Comparison of ENCODE assay signal across 8 cellular contexts in genomic region chr10:103395754-103396066, GRCh38. TPM values are rescaled to one million over a fixed set of nuclear protein-coding genes. Genes with fewer than 3 reads are reported as not detected.
DNase-seq lines count a peak whose midpoint lies in the region; ATAC-seq and TF ChIP-seq lines count a peak whose summit lies in the region.

No MANE protein-coding gene starts in this region.

- H3K9ac ChIP-seq in Loucy (ENCODE audit: low read depth, low read length, poor library complexity, severe bottlenecking), result peak overlapping the region; percentile 94

- peak overlapping the region; percentile 56 for H2AFZ ChIP-seq in Loucy (ENCODE audit: low read length)

- H3K4me3 ChIP-seq in Loucy (ENCODE audit: low read length, poor library complexity, severe bottlenecking) (peak overlapping the region; percentile 92), cardiac fibroblast (replicated peaks in 1 of 2; ENCODE audit: low read depth in 2 of 2, low read length in 2 of 2) (peak overlapping the region; percentile 90 to 97), vagina (peak overlapping the region; percentile 68 to 79)

- peaks cover 96% of the 10 kb centered on the region for H3K79me2 ChIP-seq in Loucy (ENCODE audit: insufficient read depth, low read length)

- H3K9me2 ChIP-seq in Loucy (replicated peaks; ENCODE audit: low read depth, low read length), result no peaks in the 10 kb centered on the region

- peak overlapping the region; percentile 76 for H3K27ac ChIP-seq in vagina

- H3K36me3 ChIP-seq in Loucy (ENCODE audit: insufficient read depth, low read length) (peaks cover 6% of the 10 kb centered on the region; the same call in 1 of the 2 replicates), vagina (peaks cover 0 to 39% of the 10 kb centered on the region in 2 donors)

- no peak for ATAC-seq in GM21786 (IDR thresholded peaks at IDR 0.05; ENCODE audit: unreplicated experiment)

- H3K9me3 ChIP-seq in Loucy (ENCODE audit: insufficient read depth, low read depth, low read length), result no peaks in the 10 kb centered on the region
- H3K9me3 ChIP-seq in vagina, result no peaks in the 10 kb centered on the region

- H3K4me2 ChIP-seq in Loucy (ENCODE audit: low read depth, low read length, poor library complexity, severe bottlenecking), result peak overlapping the region; percentile 74

- peaks cover 27% of the 10 kb centered on the region for H4K20me1 ChIP-seq in Loucy (ENCODE audit: insufficient read depth, low read length, poor library complexity, severe bottlenecking)

- no peaks in the 10 kb centered on the region for H3F3A ChIP-seq in Loucy (ENCODE audit: low read depth)

- intact Hi-C loops in vagina (cut with DNase I), result no loop called here

- TF ChIP-seq CTCF in Loucy (conservative IDR thresholded peaks at IDR 0.05; ENCODE audit: low read length) (no peak), cardiac fibroblast (IDR thresholded peaks at IDR 0.05; ENCODE audit: low read depth, low read length) (no peak), vagina (IDR thresholded peaks at IDR 0.05) (no peak)

- TF ChIP-seq POLR2A in vagina (IDR thresholded peaks at IDR 0.05), result no peak

- H3K4me1 ChIP-seq in Loucy (ENCODE audit: insufficient read depth, low read length, poor library complexity, severe bottlenecking) (peaks cover 56% of the 10 kb centered on the region), vagina (peaks cover 43% of the 10 kb centered on the region)

- H3K27me3 ChIP-seq in Loucy (ENCODE audit: insufficient read depth, low read length, poor library complexity, severe bottlenecking) (no peaks in the 10 kb centered on the region), vagina (no peaks in the 10 kb centered on the region)

- peak; percentile 23 for DNase-seq in EH (ENCODE audit: low read depth)
- peak; percentile 27 to 33 for DNase-seq in cardiac fibroblast (ENCODE audit: low read depth in 2 of 2)
- DNase-seq in lung microvascular endothelial cell (ENCODE audit: low read depth in 2 of 2), result peak; percentile 22 to 37
- DNase-seq in vagina (ENCODE audit: extremely low spot score in 2 of 2), result no peak
- DNase-seq in dedifferentiated amniotic fluid mesenchymal stem cell (ENCODE audit: extremely low spot score), result no peak
- DNase-seq in SHP77 treated with DMSO at 0.1 percent for 48 hours (lab: John Stamatoyannopoulos, UW), result no peak

RNA-seq across cellular contexts. Expression of gene ATP5MK, which starts 0.6 kb away (rescaled TPM):
- total RNA-seq in lung microvascular endothelial cell (183 and 219 TPM in 2 replicates), vagina (180 TPM)

RNA-seq across cellular contexts. Expression of gene PDCD11, which starts 0.7 kb away (rescaled TPM):
- total RNA-seq in lung microvascular endothelial cell (19.0 and 27.2 TPM in 2 replicates), vagina (22.8 TPM)

RNA-seq across cellular contexts. Expression of gene TAF5, which starts 27.9 kb away (rescaled TPM):
- 3.1 and 4.2 TPM in 2 replicates for total RNA-seq in lung microvascular endothelial cell
- 4.4 TPM for total RNA-seq in vagina

RNA-seq across cellular contexts. Expression of gene PCGF6, which starts 44.8 kb away (rescaled TPM):
- total RNA-seq in lung microvascular endothelial cell (8.1 and 8.7 TPM in 2 replicates), vagina (8.3 TPM)

RNA-seq across cellular contexts. Expression of gene CALHM2, which starts 56.5 kb away (rescaled TPM):
- total RNA-seq in lung microvascular endothelial cell (9.1 and 12.2 TPM in 2 replicates), vagina (94.3 TPM)

Comparison
In these comparisons a context has a peak if more than half of its experiments do, and no peak if none do; other contexts are left out.
1. DNase-seq: peak in EH (single experiment), cardiac fibroblast (2 of 2) and lung microvascular endothelial cell (2 of 2); none in vagina (0 of 2), dedifferentiated amniotic fluid mesenchymal stem cell (single experiment) and SHP77 treated with DMSO at 0.1 percent for 48 hours (single experiment).
2. Peak in every context shown above with its lines, with median percentiles within 50 percentile points of each other: H3K4me3 ChIP-seq.